ENCODE assay signal across 10 cellular contexts in the genomic region with DNA sequence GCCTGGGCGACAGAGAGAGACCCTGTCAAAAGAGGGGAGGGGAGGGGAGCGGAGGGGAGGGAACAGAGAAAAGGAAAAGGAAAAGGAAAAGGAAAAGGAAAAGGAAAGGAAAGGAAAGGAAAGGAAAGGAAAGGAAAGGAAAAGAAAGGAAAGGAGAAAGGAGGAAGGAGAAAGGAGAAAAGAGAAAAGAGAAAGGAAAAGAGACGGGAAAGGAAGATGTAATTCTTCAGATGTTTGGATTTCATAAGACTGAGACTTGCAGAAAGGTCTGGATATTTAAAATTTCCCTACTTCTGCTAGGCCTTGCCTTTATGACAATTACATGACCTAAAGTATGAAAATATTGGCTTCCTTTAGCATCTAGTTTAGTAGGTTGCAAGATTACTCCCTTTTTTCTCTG.
"Had no signal": no experiment of that assay in that cellular context is flagged by ENCODE, and none has a peak within 500 bp of the region (broad histone marks: within the 10 kb centered on the region; RNA-seq: fewer than 3 reads in every experiment).

No MANE protein-coding gene starts in this region.

- H3K4me3 ChIP-seq: GM23248, GM23338, HAP-1 had no signal

- H3K4me3 Mint-ChIP-seq: GM23338, H9, HFFc6 had no signal

- FAIRE-seq: H1, H54 had no signal

- H2AFZ ChIP-seq: GM23248, GM23338 had no signal

- H3K4me2 ChIP-seq: GM23338 had no signal

- H3K9me3 Mint-ChIP-seq: GM23338, H9, HFFc6 had no signal

- DNase-seq: GM23248, GOT3, H7, H9, HFFc6 had no signal

- H3K27ac ChIP-seq: GM23248 had no signal

- ATAC-seq: GM23338, HCT116 had no signal

- H3K27ac Mint-ChIP-seq: GM23338, H9 had no signal

- H3K9me3 ChIP-seq: HAP-1 had no signal

- H3K9ac ChIP-seq: GM23248 had no signal

- H3K36me3 ChIP-seq: HAP-1 had no signal
